8 cellular contexts compared by ENCODE assay signal in genomic region chr13:112690242-112690943, GRCh38. TPM values are rescaled to one million over a fixed set of nuclear protein-coding genes. Genes with fewer than 3 reads are reported as not detected.
A peak's percentile ranks its signal among the peaks of the same experiment; 100 is the strongest.
DNase-seq lines count a peak whose midpoint lies in the region; ATAC-seq and TF ChIP-seq lines count a peak whose summit lies in the region.

No MANE protein-coding gene starts in this region.

- no peak for ATAC-seq in CD4-positive, alpha-beta T cell (ENCODE audit: poor library complexity)
- peak; percentile 35 for ATAC-seq in GM19035 (IDR thresholded peaks at IDR 0.05; ENCODE audit: unreplicated experiment)
- peak; percentile 19 for ATAC-seq in HG03108 (IDR thresholded peaks at IDR 0.05; ENCODE audit: unreplicated experiment)
- no peak for ATAC-seq in left lung

- no peaks in the 10 kb centered on the region for H3K36me3 Mint-ChIP-seq in CD4-positive, alpha-beta T cell (ENCODE audit: low read depth)

- DNase-seq in CD4-positive, alpha-beta T cell = peak in 3 of 10 experiments; percentile 13 to 41 (median 20)
- peak in 1 of 2 experiments; percentile 31 for DNase-seq in SJSA1 (ENCODE audit: low read depth in 1 of 2, low spot score in 2 of 2)
- DNase-seq in caudate nucleus (lab: John Stamatoyannopoulos, UW) = peak in 8 of 61 donors; percentile 26 to 69 (median 62)
- DNase-seq in left lung = peak; percentile 42 to 89
- peak; percentile 46 for DNase-seq in stimulated activated CD8-positive, alpha-beta memory T cell treated with anti-CD3 and anti-CD28 coated beads, Interleukin-4, amount 100 ng/mL, for 48 hours
- DNase-seq in NCI-H524 (lab: John Stamatoyannopoulos, UW) = no peak

- peak overlapping the region; percentile 75 for H3K27ac Mint-ChIP-seq in CD4-positive, alpha-beta T cell

- H3K27me3 ChIP-seq in CD4-positive, alpha-beta T cell (ENCODE audit: control insufficient read depth, insufficient read depth, low read length) = no peaks in the 10 kb centered on the region
- H3K27me3 ChIP-seq in SJSA1 (replicated peaks) (no peaks in the 10 kb centered on the region; the same call in 1 of the 2 replicates), left lung (no peaks in the 10 kb centered on the region)

- peaks cover 61% of the 10 kb centered on the region for H3K4me1 Mint-ChIP-seq in CD4-positive, alpha-beta T cell (ENCODE audit: low read depth)

- H3K4me3 Mint-ChIP-seq in CD4-positive, alpha-beta T cell = peak overlapping the region; percentile 92

- H3K4me3 ChIP-seq in SJSA1 = peak overlapping the region; percentile 84
- peak overlapping the region; percentile 88 to 93 for H3K4me3 ChIP-seq in left lung

- H3K27me3 Mint-ChIP-seq in CD4-positive, alpha-beta T cell = no peaks in the 10 kb centered on the region

- no peak for TF ChIP-seq CTCF in CD4-positive, alpha-beta T cell (IDR thresholded peaks at IDR 0.05)
- no peak for TF ChIP-seq CTCF in left lung (IDR thresholded peaks at IDR 0.05)

- H3K4me1 ChIP-seq in SJSA1 (replicated peaks) (peaks cover 17% of the 10 kb centered on the region), left lung (peaks cover 9 to 72% of the 10 kb centered on the region in 2 donors)

- CTCF ChIA-PET in CD4-positive, alpha-beta T cell (lab: Charles Lee) = interaction anchor here (1.0 kb wide), 1 partner anchor 16 kb away, joined by 3 read pairs; no protein-coding TSS in a partner anchor

- intact Hi-C loops in CD4-positive, alpha-beta T cell (cut with DNase I, micrococcal nuclease) = loop anchor here in 1 of 2 experiments (5.0 kb wide), 1 partner anchor 607 kb away; the partner anchor contains the start of gene LAMP1
- intact Hi-C loops in left lung (cut with DNase I) = no loop called here

- no peaks in the 10 kb centered on the region for H3K9me3 ChIP-seq in CD4-positive, alpha-beta T cell (ENCODE audit: control insufficient read depth, low read length)
- H3K9me3 ChIP-seq in SJSA1 (replicated peaks) (no peaks in the 10 kb centered on the region), left lung (no peaks in the 10 kb centered on the region)

- POLR2A ChIA-PET in CD4-positive, alpha-beta T cell (lab: Charles Lee) = no interaction called here

- peak overlapping the region; percentile 33 for H3K27ac ChIP-seq in CD4-positive, alpha-beta T cell (ENCODE audit: low read depth, low read length)
- 0 out of 2 replicates have a peak overlapping the region, but pooled peaks have one; percentile 24 for H3K27ac ChIP-seq in SJSA1
- peak overlapping the region; percentile 82 for H3K27ac ChIP-seq in caudate nucleus (ENCODE audit: low read depth, low read length)
- peak overlapping the region; percentile 98 to 99 for H3K27ac ChIP-seq in left lung

- peaks cover 5% of the 10 kb centered on the region; the same call in 1 of the 2 replicates for H3K36me3 ChIP-seq in SJSA1
- no peaks in the 10 kb centered on the region for H3K36me3 ChIP-seq in left lung

- H3K9me3 Mint-ChIP-seq in CD4-positive, alpha-beta T cell = no peaks in the 10 kb centered on the region

RNA-seq across cellular contexts. Expression of gene ATP11A, which starts 0.6 kb away (rescaled TPM):
- total RNA-seq in CD4-positive, alpha-beta T cell = 10 to 100 TPM; 56.7 to 66.8 TPM
- 2.0 and 3.7 TPM in 2 replicates for total RNA-seq in SJSA1 (2014; rRNA removed; shearing (Covaris generic))
- 100 to 1,000 TPM; 271 to 457 TPM for total RNA-seq in left lung

Comparison
In these comparisons a context has a peak if more than half of its experiments do, and no peak if none do; other contexts are left out.
1. ATAC-seq: peak in GM19035 (single experiment) and HG03108 (single experiment); none in CD4-positive, alpha-beta T cell (single experiment) and left lung (single experiment).
2. DNase-seq: peak in left lung (2 of 2) and stimulated activated CD8-positive, alpha-beta memory T cell treated with anti-CD3 and anti-CD28 coated beads, Interleukin-4, amount 100 ng/mL, for 48 hours (single experiment); none in NCI-H524 (0 of 2).
3. H3K27ac ChIP-seq: peak in every context shown above with its lines; median percentile 98 in left lung; 82 in caudate nucleus; 33 in CD4-positive, alpha-beta T cell; 24 in SJSA1.
4. RNA of gene ATP11A, which starts 0.6 kb away (total RNA-seq): 271 to 457 TPM in left lung and 56.7 to 66.8 TPM in CD4-positive, alpha-beta T cell; 2.0 to 3.7 TPM in SJSA1; every median in the first group is over 10 times any median in the second.